Comparison of ENCODE assay signal across 8 cellular contexts in genomic region chr2:135819211-135819610, GRCh38. TPM values are rescaled to one million over a fixed set of nuclear protein-coding genes. Genes with fewer than 3 reads are reported as not detected.
A peak's percentile ranks its signal among the peaks of the same experiment; 100 is the strongest.
DNase-seq lines count a peak whose midpoint lies in the region; ATAC-seq and FAIRE-seq lines count a peak whose summit lies in the region.

No MANE protein-coding gene starts in this region.

- H3K9me3 Mint-ChIP-seq in activated CD4-positive, alpha-beta T cell treated with anti-CD3 and anti-CD28 coated beads for 36 hours (ENCODE audit: low read depth): peaks cover 15% of the 10 kb centered on the region

- POLR2A ChIA-PET in activated CD4-positive, alpha-beta T cell treated with anti-CD3 and anti-CD28 coated beads for 36 hours (lab: Charles Lee): interaction anchor here (0.9 kb wide), 1 partner anchor 27 kb away, joined by 3 read pairs; no protein-coding TSS in a partner anchor

- intact Hi-C loops in activated CD4-positive, alpha-beta T cell treated with anti-CD3 and anti-CD28 coated beads for 36 hours (cut with DNase I, micrococcal nuclease): loop anchor here (1.0 to 5.0 kb wide), 4 partner anchors 56 to 564 kb away; partner anchors contain the start of gene CXCR4 (in 1 of the 2)

- CTCF ChIA-PET in activated CD4-positive, alpha-beta T cell treated with anti-CD3 and anti-CD28 coated beads for 36 hours (lab: Charles Lee): interaction anchor here (1.0 to 1.6 kb wide), 5 partner anchors 14 to 60 kb away, joined by 3 to 5 read pairs (median 5); no protein-coding TSS in a partner anchor

- FAIRE-seq in RCC 7860 (lab: Jason Lieb, UNC): no peak

- peak overlapping the region; percentile 87 for H3K27ac Mint-ChIP-seq in activated CD4-positive, alpha-beta T cell treated with anti-CD3 and anti-CD28 coated beads for 36 hours

- peak overlapping the region; percentile 9 for H3K4me3 Mint-ChIP-seq in activated CD4-positive, alpha-beta T cell treated with anti-CD3 and anti-CD28 coated beads for 36 hours

- H3K36me3 Mint-ChIP-seq in activated CD4-positive, alpha-beta T cell treated with anti-CD3 and anti-CD28 coated beads for 36 hours (ENCODE audit: low read depth): peaks cover 27% of the 10 kb centered on the region

- peak; percentile 58 for ATAC-seq in activated CD4-positive, alpha-beta T cell treated with anti-CD3 and anti-CD28 coated beads for 36 hours
- ATAC-seq in stimulated activated naive CD8-positive, alpha-beta T cell treated with anti-CD3 and anti-CD28 coated beads, Interleukin-15, Interleukin-2, amounts not matched to agents 100 U/mL and 50 U/mL, for 24 hours: peak; percentile 29
- ATAC-seq in HG02973 (IDR thresholded peaks at IDR 0.05; ENCODE audit: unreplicated experiment) (no peak), HG02642 (IDR thresholded peaks at IDR 0.05; ENCODE audit: poor library complexity, unreplicated experiment) (no peak), GM21723 (IDR thresholded peaks at IDR 0.05; ENCODE audit: unreplicated experiment) (no peak)

- DNase-seq in activated CD4-positive, alpha-beta T cell treated with anti-CD3 and anti-CD28 coated beads for 36 hours: peak; percentile 82
- DNase-seq in activated CD4-positive, alpha-beta T cell treated with anti-CD3 and anti-CD28 coated beads, Interleukin-2, amount 50 U/mL, for 4 hours: no peak
- DNase-seq in RCC 7860 (ENCODE audit: low spot score): peak; percentile 21
- DNase-seq in dermis blood vessel endothelial cell: peak; percentile 49
- peak; percentile 66 for DNase-seq in stimulated activated naive CD8-positive, alpha-beta T cell treated with anti-CD3 and anti-CD28 coated beads, Interleukin-15, Interleukin-2, amounts not matched to agents 100 U/mL and 50 U/mL, for 24 hours

- peaks cover 51% of the 10 kb centered on the region for H3K4me1 Mint-ChIP-seq in activated CD4-positive, alpha-beta T cell treated with anti-CD3 and anti-CD28 coated beads for 36 hours

- H3K27me3 Mint-ChIP-seq in activated CD4-positive, alpha-beta T cell treated with anti-CD3 and anti-CD28 coated beads for 36 hours: no peaks in the 10 kb centered on the region

RNA-seq across cellular contexts. Expression of gene LCT, which starts 17.8 kb away (rescaled TPM):
- total RNA-seq in activated CD4-positive, alpha-beta T cell treated with anti-CD3 and anti-CD28 coated beads for 36 hours: under 1 TPM; 0.16 TPM
- under 0.01 TPM in 1 of 2 replicates, not detected in the other for total RNA-seq in dermis blood vessel endothelial cell

RNA-seq across cellular contexts. Expression of gene MCM6, which starts 57.0 kb away (rescaled TPM):
- 100 to 1,000 TPM; 228 to 276 TPM for total RNA-seq in activated CD4-positive, alpha-beta T cell treated with anti-CD3 and anti-CD28 coated beads for 36 hours
- total RNA-seq in dermis blood vessel endothelial cell: 15.5 and 46.5 TPM in 2 replicates

Comparison
In these comparisons a context has a peak if more than half of its experiments do, and no peak if none do; other contexts are left out.
1. DNase-seq: peak in activated CD4-positive, alpha-beta T cell treated with anti-CD3 and anti-CD28 coated beads for 36 hours (single experiment), RCC 7860 (single experiment), dermis blood vessel endothelial cell (single experiment) and stimulated activated naive CD8-positive, alpha-beta T cell treated with anti-CD3 and anti-CD28 coated beads, Interleukin-15, Interleukin-2, amounts not matched to agents 100 U/mL and 50 U/mL, for 24 hours (single experiment); none in activated CD4-positive, alpha-beta T cell treated with anti-CD3 and anti-CD28 coated beads, Interleukin-2, amount 50 U/mL, for 4 hours (0 of 2).
2. ATAC-seq: peak in activated CD4-positive, alpha-beta T cell treated with anti-CD3 and anti-CD28 coated beads for 36 hours (single experiment) and stimulated activated naive CD8-positive, alpha-beta T cell treated with anti-CD3 and anti-CD28 coated beads, Interleukin-15, Interleukin-2, amounts not matched to agents 100 U/mL and 50 U/mL, for 24 hours (single experiment); none in HG02973 (single experiment), HG02642 (single experiment) and GM21723 (single experiment).